In genomic region chr13:98450495-98451167, GRCh38 we compare ENCODE assay signal across 1 cellular context.
TF ChIP-seq lines count a peak whose summit lies in the region.

No MANE protein-coding gene starts in this region.

TF ChIP-seq in SK-N-SH, 30 proteins besides CTCF, POLR2A, EP300 and RAD21 (continued from another document):
- TF ChIP-seq, protein P1, sequence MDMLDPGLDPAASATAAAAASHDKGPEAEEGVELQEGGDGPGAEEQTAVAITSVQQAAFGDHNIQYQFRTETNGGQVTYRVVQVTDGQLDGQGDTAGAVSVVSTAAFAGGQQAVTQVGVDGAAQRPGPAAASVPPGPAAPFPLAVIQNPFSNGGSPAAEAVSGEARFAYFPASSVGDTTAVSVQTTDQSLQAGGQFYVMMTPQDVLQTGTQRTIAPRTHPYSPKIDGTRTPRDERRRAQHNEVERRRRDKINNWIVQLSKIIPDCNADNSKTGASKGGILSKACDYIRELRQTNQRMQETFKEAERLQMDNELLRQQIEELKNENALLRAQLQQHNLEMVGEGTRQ (IDR thresholded peaks at IDR 0.05; ENCODE audit: borderline replicate concordance, low read depth, low read length): no peak
- TF ChIP-seq MAX (IDR thresholded peaks at IDR 0.05; ENCODE audit: low read depth): no peak
